1 cellular context compared by ENCODE assay signal in genomic region chr1:182604128-182604834, GRCh38.
TF ChIP-seq lines count a peak whose summit lies in the region.

RGS16 (minus strand) TSS chr1:182604389; CDS start chr1:182604259, 130 bp downstream.

TF ChIP-seq in HEK293, 187 proteins besides CTCF, POLR2A, EP300 and RAD21 (continued from another document and continues in another):
- TF ChIP-seq ZBTB26 (tag by site-specific recombination; optimal IDR thresholded peaks at IDR 0.05) (peak; percentile 72), ZBTB44 (tag by site-specific recombination; IDR thresholded peaks at IDR 0.05) (peak; percentile 98), GLIS2 (tag by site-specific recombination; IDR thresholded peaks at IDR 0.05) (peak; percentile 63), ZSCAN16 (tag by site-specific recombination; IDR thresholded peaks at IDR 0.05) (peak; percentile 52; the same call in 1 of the 2 replicates), ZBTB1 (tag by site-specific recombination; IDR thresholded peaks at IDR 0.05) (peak; percentile 38; the same call in 1 of the 2 replicates), ZNF239 (tag by site-specific recombination; IDR thresholded peaks at IDR 0.05) (no peak; the same call in 1 of the 2 replicates), REST (tag by site-specific recombination; IDR thresholded peaks at IDR 0.05) (no peak; the same call in 1 of the 2 replicates), ZNF701 (tag by site-specific recombination; IDR thresholded peaks at IDR 0.05) (no peak), ZSCAN23 (tag by site-specific recombination; IDR thresholded peaks at IDR 0.05) (no peak; the same call in 1 of the 2 replicates), ZSCAN5A (tag by site-specific recombination; IDR thresholded peaks at IDR 0.05) (peak; percentile 79; the same call in 1 of the 2 replicates), ZNF621 (tag by site-specific recombination; IDR thresholded peaks at IDR 0.05) (no peak), EGR2 (tag by site-specific recombination; IDR thresholded peaks at IDR 0.05; ENCODE audit: low read depth) (peak; percentile 34; the same call in 1 of the 2 replicates), SETDB1 (IDR thresholded peaks at IDR 0.05; ENCODE audit: insufficient read length, low read length) (no peak), ZNF18 (tag by site-specific recombination; IDR thresholded peaks at IDR 0.05) (no peak; the same call in 1 of the 2 replicates), ZNF24 (tag by site-specific recombination; IDR thresholded peaks at IDR 0.05) (no peak; the same call in 1 of the 2 replicates), ZNF560 (tag by site-specific recombination; IDR thresholded peaks at IDR 0.05; ENCODE audit: borderline replicate concordance) (no peak), ZBTB20 (tag by site-specific recombination; IDR thresholded peaks at IDR 0.05) (peak; percentile 45; the same call in 1 of the 2 replicates), BCL6B (tag by site-specific recombination; IDR thresholded peaks at IDR 0.05) (no peak), ZNF670 (tag by site-specific recombination; IDR thresholded peaks at IDR 0.05; ENCODE audit: low read depth) (no peak), ZNF544 (tag by site-specific recombination; IDR thresholded peaks at IDR 0.05) (no peak), ZNF626 (tag by site-specific recombination; IDR thresholded peaks at IDR 0.05) (no peak), OVOL3 (tag by site-specific recombination; IDR thresholded peaks at IDR 0.05) (no peak), ZNF157 (tag by site-specific recombination; IDR thresholded peaks at IDR 0.05) (no peak), ZIC2 (tag by site-specific recombination; IDR thresholded peaks at IDR 0.05) (peak; percentile 96), ZNF473 (tag by site-specific recombination; IDR thresholded peaks at IDR 0.05) (no peak), PRDM2 (tag by site-specific recombination; IDR thresholded peaks at IDR 0.05; ENCODE audit: borderline replicate concordance) (no peak), ZNF660 (tag by site-specific recombination; IDR thresholded peaks at IDR 0.05) (0 out of 2 replicates have a peak, but pooled peaks have one; percentile 82), ZNF776 (tag by site-specific recombination; IDR thresholded peaks at IDR 0.05; ENCODE audit: borderline replicate concordance) (no peak), KLF16 (tag by site-specific recombination; IDR thresholded peaks at IDR 0.05) (peak; percentile 88), ZNF148 (tag by site-specific recombination; IDR thresholded peaks at IDR 0.05; ENCODE audit: borderline replicate concordance) (no peak), TSHZ1 (tag by site-specific recombination; IDR thresholded peaks at IDR 0.05; ENCODE audit: borderline replicate concordance) (no peak), ZNF677 (tag by site-specific recombination; IDR thresholded peaks at IDR 0.05) (no peak)
